ENCODE assay signal across 12 cellular contexts in the genomic region with DNA sequence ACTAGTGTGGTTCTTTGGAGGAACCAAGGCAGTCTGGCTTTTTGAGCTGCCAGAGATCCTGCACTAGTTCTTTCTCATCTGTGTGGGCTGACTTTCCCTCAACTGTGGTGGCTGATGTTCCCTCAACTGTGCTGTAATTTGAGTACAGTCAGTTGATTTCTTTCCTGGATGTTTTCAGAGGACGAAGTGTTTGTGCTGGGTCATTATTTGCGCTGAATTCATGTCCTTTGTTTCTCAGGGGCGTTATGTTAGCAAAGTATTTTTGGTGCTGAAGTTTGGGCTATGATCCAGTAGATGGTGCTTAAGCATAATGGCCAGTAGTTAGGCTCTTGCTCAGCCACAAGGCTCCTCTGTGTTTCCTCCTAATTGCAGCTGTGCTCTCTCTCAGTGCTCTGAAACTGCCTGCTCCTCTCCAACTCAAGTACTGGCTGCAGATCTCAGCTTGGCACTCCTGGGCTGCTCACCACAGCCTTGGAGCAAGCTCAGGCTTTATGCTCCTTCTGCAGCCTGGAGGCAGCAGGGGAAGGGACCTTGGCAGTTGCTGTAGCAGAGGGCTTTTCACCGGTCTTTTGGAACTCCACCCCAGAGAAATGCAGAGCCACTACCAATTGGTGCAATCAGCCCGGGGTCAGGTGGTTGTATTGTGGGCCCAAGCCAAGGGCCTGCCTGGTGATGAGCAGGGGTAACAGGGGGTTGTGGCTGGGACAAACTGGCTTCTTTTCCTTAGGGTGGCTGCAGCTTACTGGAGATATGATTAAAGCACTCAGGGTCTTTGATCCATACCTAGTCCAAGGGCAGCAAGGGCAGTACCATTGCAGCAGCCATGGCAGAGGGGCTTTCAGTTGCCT. TPM values are rescaled to one million over a fixed set of nuclear protein-coding genes. Genes with fewer than 3 reads are reported as not detected.
DNase-seq lines count a peak whose midpoint lies in the region; ATAC-seq and TF ChIP-seq lines count a peak whose summit lies in the region.
"Had no signal": no experiment of that assay in that cellular context is flagged by ENCODE, and none has a peak within 500 bp of the region (broad histone marks: within the 10 kb centered on the region; RNA-seq: fewer than 3 reads in every experiment).

No MANE protein-coding gene starts in this region.

- peak overlapping the region; percentile 59 for H3K27ac ChIP-seq in KMS-11

- H3K9ac ChIP-seq in KMS-11, result no peak overlapping the region; the same call in 1 of the 2 replicates

- DNase-seq in EH (ENCODE audit: low read depth) (peak; percentile 31), chondrocyte (ENCODE audit: low spot score) (no peak), medulla oblongata (ENCODE audit: extremely low spot score) (peak; percentile 7), NCI-H2029 (lab: John Stamatoyannopoulos, UW) (no peak)
- no peak for DNase-seq in activated CD8-positive, alpha-beta memory T cell treated with anti-CD3 and anti-CD28 coated beads, Interleukin-2, amount 50 U/mL, for 48 hours
- DNase-seq in stimulated activated CD4-positive, alpha-beta T cell treated with anti-CD3 and anti-CD28 coated beads, Interleukin-12 subunit alpha, Interleukin-12 subunit beta, amount 100 ng/mL, for 4 hours, result no peak
- DNase-seq: activated B cell treated with CpG ODN at 0.5 μM for 24 hours, NCI-H2227 treated with DMSO at 0.1 percent for 48 hours had no signal

- H3K9me3 Mint-ChIP-seq in chondrocyte (ENCODE audit: low read depth), result peaks cover 8% of the 10 kb centered on the region
- H3K9me3 Mint-ChIP-seq: activated B cell treated with CpG ODN at 0.5 μM for 24 hours had no signal

- H3K4me3 ChIP-seq in KMS-11 (IDR thresholded peaks at IDR 0.05; ENCODE audit: insufficient read depth, low read depth, low read length), result no peak overlapping the region
- H3K4me3 ChIP-seq: skin epidermis had no signal

- peak overlapping the region; percentile 77 for H2AFZ ChIP-seq in KMS-11 (ENCODE audit: low read depth)

- TF ChIP-seq CTCF in KMS-11 (conservative IDR thresholded peaks at IDR 0.05; ENCODE audit: low read depth, low read length) (peak; percentile 10; the same call in 1 of the 2 replicates), chondrocyte (IDR thresholded peaks at IDR 0.05) (peak; percentile 15)

- peaks cover 22% of the 10 kb centered on the region for H3K4me1 ChIP-seq in KMS-11 (ENCODE audit: low read depth, poor library complexity, severe bottlenecking)

- peaks cover 8% of the 10 kb centered on the region for H3K36me3 Mint-ChIP-seq in chondrocyte (ENCODE audit: low read depth)

- no peaks in the 10 kb centered on the region for H3K27me3 ChIP-seq in KMS-11 (ENCODE audit: insufficient read depth, low read depth)

- peaks cover 11% of the 10 kb centered on the region for H3K4me1 Mint-ChIP-seq in chondrocyte (ENCODE audit: low read depth)
- H3K4me1 Mint-ChIP-seq: activated B cell treated with CpG ODN at 0.5 μM for 24 hours had no signal

- no peak overlapping the region for H3K4me3 Mint-ChIP-seq in chondrocyte (ENCODE audit: unreplicated experiment)
- H3K4me3 Mint-ChIP-seq: activated B cell treated with CpG ODN at 0.5 μM for 24 hours had no signal

- no peak for ATAC-seq in HG03571 (IDR thresholded peaks at IDR 0.05; ENCODE audit: unreplicated experiment)

- no peaks in the 10 kb centered on the region for H3K79me2 ChIP-seq in KMS-11 (ENCODE audit: insufficient read depth, low read depth)

- H3K36me3 ChIP-seq in KMS-11 (ENCODE audit: insufficient read depth), result no peaks in the 10 kb centered on the region

- no peaks in the 10 kb centered on the region for H3K27me3 Mint-ChIP-seq in chondrocyte (ENCODE audit: low read depth)

- no peaks in the 10 kb centered on the region for H4K20me1 ChIP-seq in KMS-11 (ENCODE audit: insufficient read depth)

- H3K27ac Mint-ChIP-seq in chondrocyte (ENCODE audit: unreplicated experiment), result no peak overlapping the region
- H3K27ac Mint-ChIP-seq: activated B cell treated with CpG ODN at 0.5 μM for 24 hours had no signal

- peak overlapping the region; percentile 52 for H3K4me2 ChIP-seq in KMS-11

RNA-seq across cellular contexts. Expression of a gene that starts 27.9 kb away (rescaled TPM):
- total RNA-seq in chondrocyte, result 0.63 to 2.2 TPM (median 0.72 TPM) in 3 replicates
- total RNA-seq: activated B cell treated with CpG ODN at 0.5 μM for 24 hours, HT1080 had no signal

Comparison
In these comparisons a context has a peak if more than half of its experiments do, and no peak if none do; other contexts are left out.
1. DNase-seq: peak in EH (single experiment) and medulla oblongata (single experiment); none in chondrocyte (single experiment), NCI-H2029 (single experiment), activated CD8-positive, alpha-beta memory T cell treated with anti-CD3 and anti-CD28 coated beads, Interleukin-2, amount 50 U/mL, for 48 hours (single experiment) and stimulated activated CD4-positive, alpha-beta T cell treated with anti-CD3 and anti-CD28 coated beads, Interleukin-12 subunit alpha, Interleukin-12 subunit beta, amount 100 ng/mL, for 4 hours (single experiment).